Comparison of ENCODE assay signal across 23 cellular contexts in the genomic region with DNA sequence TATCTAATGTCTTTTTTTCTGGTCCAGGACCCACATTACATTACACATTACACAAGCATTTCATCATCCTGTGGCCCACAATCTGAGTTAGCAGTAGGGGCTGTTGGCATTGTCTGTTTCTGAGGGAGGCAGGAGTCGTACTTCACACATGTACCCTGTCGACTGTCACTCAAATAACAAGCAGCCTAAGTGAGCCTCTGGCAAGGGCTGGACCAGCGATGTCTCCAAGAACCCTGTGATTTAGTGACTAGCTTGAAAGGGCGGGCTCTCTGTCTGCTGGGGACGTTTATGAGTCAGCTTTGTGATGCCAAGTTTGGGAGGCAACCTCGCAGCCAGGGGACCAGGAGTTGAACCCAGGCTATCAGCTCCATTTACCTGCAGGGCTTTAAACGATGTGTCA.
"Had no signal": no experiment of that assay in that cellular context is flagged by ENCODE, and none has a peak within 500 bp of the region (broad histone marks: within the 10 kb centered on the region; RNA-seq: fewer than 3 reads in every experiment).

No MANE protein-coding gene starts in this region.

- H3K36me3 ChIP-seq: cardiac muscle cell, gastrocnemius medialis, sigmoid colon, spleen, upper lobe of left lung had no signal

- H3K27ac ChIP-seq: cardiac muscle cell, gastrocnemius medialis, sigmoid colon, spleen, testis, upper lobe of left lung had no signal

- H3K9me3 ChIP-seq: gastrocnemius medialis, sigmoid colon, spleen, testis, upper lobe of left lung had no signal

- FAIRE-seq: astrocyte, kidney had no signal

- H3K4me3 ChIP-seq: cardiac muscle cell, gastrocnemius medialis, lung, sigmoid colon, spleen, testis, upper lobe of left lung had no signal

- DNase-seq: activated CD4-positive, CD25-positive, alpha-beta regulatory T cell treated with anti-CD3 and anti-CD28 coated beads, Interleukin-2, amount 50 U/mL, for 72 hours; activated CD8-positive, alpha-beta memory T cell treated with anti-CD3 and anti-CD28 coated beads for 24 hours; activated effector memory CD4-positive, alpha-beta T cell treated with anti-CD3 and anti-CD28 coated beads, Interleukin-2, amount 50 U/mL, for 16 hours; activated naive CD4-positive, alpha-beta T cell treated with anti-CD3 and anti-CD28 coated beads, Interleukin-2, amount 50 U/mL, for 16 hours; activated T-cell treated with anti-CD3 and anti-CD28 coated beads, Interleukin-2, amount 50 U/mL, for 72 hours; dermis blood vessel endothelial cell; effector memory CD8-positive, alpha-beta T cell; gastrocnemius medialis; head of caudate nucleus; kidney; occipital lobe; posterior cingulate gyrus; sigmoid colon; spleen; stimulated activated CD4-positive, alpha-beta T cell treated with anti-CD3 and anti-CD28 coated beads, Interleukin-4, amount 100 ng/mL, for 4 hours; T1000; testis; upper lobe of left lung had no signal

- H3K27me3 ChIP-seq: cardiac muscle cell, gastrocnemius medialis, sigmoid colon, spleen, testis, upper lobe of left lung had no signal

- ATAC-seq: activated T-cell treated with anti-CD3 and anti-CD28 coated beads, Interleukin-2, amount 50 U/mL, for 72 hours; effector memory CD8-positive, alpha-beta T cell; gastrocnemius medialis; left lobe of liver; stimulated activated memory B cell treated with anti-CD40 and anti-IgM and Interleukin-4, amounts not matched to agents 10 μg/mL and 1 μg/mL and 100 μg/mL, for 72 hours had no signal

- H3K4me1 ChIP-seq: gastrocnemius medialis, sigmoid colon, spleen, testis, upper lobe of left lung had no signal
